In the genomic region with DNA sequence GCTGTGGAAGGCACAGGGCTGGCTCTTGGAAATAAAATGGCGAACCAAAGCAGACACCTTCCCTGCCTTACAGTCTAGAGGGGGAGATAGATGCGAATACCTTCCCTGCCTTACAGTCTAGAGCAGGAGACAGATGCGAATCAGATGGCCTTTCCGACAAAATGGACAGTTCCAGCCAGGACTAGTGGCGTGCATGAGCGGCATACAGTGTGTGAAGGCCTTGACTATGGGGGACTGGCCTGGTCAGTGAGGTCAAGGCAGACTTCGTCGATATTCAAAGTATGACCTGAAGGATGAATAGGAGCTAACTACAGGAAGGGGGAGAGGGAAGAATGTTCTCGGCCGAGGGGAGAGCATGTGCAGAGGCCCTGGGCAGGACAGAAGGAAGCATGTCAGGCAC, we compare ENCODE assay signal across 18 cellular contexts.
DNase-seq lines count a peak whose midpoint lies in the region; ATAC-seq, FAIRE-seq and TF ChIP-seq lines count a peak whose summit lies in the region.
"Had no signal": no experiment of that assay in that cellular context is flagged by ENCODE, and none has a peak within 500 bp of the region (broad histone marks: within the 10 kb centered on the region; RNA-seq: fewer than 3 reads in every experiment).

No MANE protein-coding gene starts in this region.

- no peak for TF ChIP-seq POLR2A in H1 (IDR thresholded peaks at IDR 0.05; ENCODE audit: control extremely low read depth in 1 of 2, low read depth in 2 of 2, low read length in 2 of 2)

- no peak overlapping the region for H3K56ac ChIP-seq in H1 (replicated peaks; ENCODE audit: insufficient read length, low read depth, low read length)

- H3K27me3 Mint-ChIP-seq in activated naive CD8-positive, alpha-beta T cell treated with anti-CD3 and anti-CD28 coated beads, Interleukin-2, amount 10 ng/mL, durations not matched to agents 7 days and 5 days: peaks cover 2% of the 10 kb centered on the region
- peaks cover 7% of the 10 kb centered on the region for H3K27me3 Mint-ChIP-seq in activated naive CD8-positive, alpha-beta T cell treated with anti-CD3 and anti-CD28 coated beads for 36 hours
- H3K27me3 Mint-ChIP-seq in stimulated activated naive B cell treated with anti-CD40 and anti-IgM and Interleukin-4, amounts not matched to agents 10 μg/mL and 1 μg/mL and 100 μg/mL, for 72 hours: peaks cover 6 to 11% of the 10 kb centered on the region in 2 donors

- H3K36me3 Mint-ChIP-seq in activated naive CD8-positive, alpha-beta T cell treated with anti-CD3 and anti-CD28 coated beads, Interleukin-2, amount 10 ng/mL, durations not matched to agents 7 days and 5 days: peaks cover 5% of the 10 kb centered on the region
- peaks cover 2% of the 10 kb centered on the region for H3K36me3 Mint-ChIP-seq in activated naive CD8-positive, alpha-beta T cell treated with anti-CD3 and anti-CD28 coated beads for 36 hours
- no peaks in the 10 kb centered on the region for H3K36me3 Mint-ChIP-seq in stimulated activated naive B cell treated with anti-CD40 and anti-IgM and Interleukin-4, amounts not matched to agents 10 μg/mL and 1 μg/mL and 100 μg/mL, for 72 hours

- H3K9me3 ChIP-seq in H1 (ENCODE audit: insufficient read depth in 2 of 2, low read depth in 1 of 2, low read length in 1 of 2) (no peaks in the 10 kb centered on the region), osteoblast (ENCODE audit: low read depth, low read length) (no peaks in the 10 kb centered on the region)
- H3K9me3 ChIP-seq: BE2C had no signal

- FAIRE-seq in H1 (lab: Jason Lieb, UNC): no peak
- FAIRE-seq: A204.1 had no signal

- TF ChIP-seq CTCF in H1 (IDR thresholded peaks at IDR 0.05; ENCODE audit: control extremely low read depth in 1 of 3, insufficient read depth in 1 of 3, low read depth in 1 of 3, low read length in 3 of 3): no peak
- no peak for TF ChIP-seq CTCF in osteoblast (IDR thresholded peaks at IDR 0.05; ENCODE audit: extremely low read depth, low read depth, low read length)

- H2BK120ac ChIP-seq in H1 (replicated peaks; ENCODE audit: low read depth, low read length): no peak overlapping the region

- no peak for TF ChIP-seq EP300 in H1 (IDR thresholded peaks at IDR 0.05; ENCODE audit: borderline replicate concordance in 1 of 2, low read depth in 2 of 2, low read length in 2 of 2)

- no peak overlapping the region for H3K23ac ChIP-seq in H1 (ENCODE audit: insufficient read length)

- no peaks in the 10 kb centered on the region for H3K79me1 ChIP-seq in H1 (ENCODE audit: low read depth, low read length)

- H3K4me1 Mint-ChIP-seq in activated naive CD8-positive, alpha-beta T cell treated with anti-CD3 and anti-CD28 coated beads, Interleukin-2, amount 10 ng/mL, durations not matched to agents 7 days and 5 days: peaks cover 66% of the 10 kb centered on the region
- peaks cover 68% of the 10 kb centered on the region for H3K4me1 Mint-ChIP-seq in activated naive CD8-positive, alpha-beta T cell treated with anti-CD3 and anti-CD28 coated beads for 36 hours
- H3K4me1 Mint-ChIP-seq in stimulated activated naive B cell treated with anti-CD40 and anti-IgM and Interleukin-4, amounts not matched to agents 10 μg/mL and 1 μg/mL and 100 μg/mL, for 72 hours: peaks cover 43 to 61% of the 10 kb centered on the region in 2 donors

- no peak overlapping the region for H3K9ac ChIP-seq in H1 (replicated peaks in 1 of 4; ENCODE audit: extremely low read depth in 1 of 4, low read depth in 3 of 4, low read length in 3 of 4)

- peaks cover 0 to 2% (median 0%) of the 10 kb centered on the region in 4 experiments; a peak in 1 of 7 replicates for H3K4me1 ChIP-seq in H1 (replicated peaks in 1 of 4; ENCODE audit: control insufficient read depth in 3 of 4, insufficient read depth in 4 of 4, low read length in 3 of 4)
- H3K4me1 ChIP-seq in osteoblast (ENCODE audit: insufficient read depth, low read length): peaks cover 17% of the 10 kb centered on the region

- H3K79me2 ChIP-seq in H1 (ENCODE audit: control insufficient read depth in 1 of 2, insufficient read depth in 2 of 2, low read length in 2 of 2) (no peaks in the 10 kb centered on the region), osteoblast (ENCODE audit: insufficient read depth, low read length) (no peaks in the 10 kb centered on the region)

- no peak overlapping the region for H3K4me3 ChIP-seq in H1 (ENCODE audit: extremely low read depth in 1 of 4, insufficient read depth in 2 of 4, low read depth in 3 of 4, low read length in 4 of 4)
- no peak overlapping the region for H3K4me3 ChIP-seq in osteoblast (ENCODE audit: insufficient read depth, low read length)

- H3K27me3 ChIP-seq in H1 (replicated peaks in 1 of 4; ENCODE audit: control insufficient read depth in 3 of 4, extremely low read depth in 1 of 4, insufficient read depth in 3 of 4, low read length in 3 of 4) (no peaks in the 10 kb centered on the region; a peak in 1 of 7 replicates), osteoblast (ENCODE audit: insufficient read depth, low read length) (no peaks in the 10 kb centered on the region)
- H3K27me3 ChIP-seq: BE2C had no signal

- 92% methylated on average over 10 of the region's 10 CpGs; no CpG with 5 or more reads in 1 of the 2 experiments for WGBS in H1 (ENCODE audit: extremely low coverage in 1 of 2, insufficient coverage in 1 of 2, insufficient read length in 1 of 2, insufficient replicate concordance in 2 of 2, low coverage in 1 of 2, low lambda C conversion rate in 2 of 2, missing lambda C conversion rate in 1 of 2), 2 experiments

- no peak overlapping the region for H3K4ac ChIP-seq in H1 (replicated peaks; ENCODE audit: insufficient read length, low read depth, low read length)

- no peak overlapping the region for H2BK20ac ChIP-seq in H1 (ENCODE audit: low read length)

- DNase-seq in activated naive CD8-positive, alpha-beta T cell treated with anti-CD3 and anti-CD28 coated beads, Interleukin-2, amount 10 ng/mL, durations not matched to agents 7 days and 5 days: no peak
- no peak for DNase-seq in activated naive CD8-positive, alpha-beta T cell treated with anti-CD3 and anti-CD28 coated beads for 36 hours
- DNase-seq in H1 (ENCODE audit: low read depth in 1 of 2, low spot score in 2 of 2) (no peak), osteoblast (ENCODE audit: insufficient read length, low spot score, missing footprints) (peak; percentile 10), KG1 (lab: John Stamatoyannopoulos, UW) (no peak)
- no peak for DNase-seq in stimulated activated naive B cell treated with anti-CD40 and anti-IgM and Interleukin-4, amounts not matched to agents 10 μg/mL and 1 μg/mL and 100 μg/mL, for 72 hours
- DNase-seq: BE2C, EL, GF-D8, H7, Kasumi-1, NCI-H1417, NCI-H1694 treated with DMSO at 0.1 percent for 48 hours, NCI-H446 treated with DMSO at 0.1 percent for 48 hours, NCI-H526 treated with DMSO at 0.1 percent for 48 hours, SHP77 had no signal

- H2BK15ac ChIP-seq in H1 (ENCODE audit: low read length): no peak overlapping the region

- H2BK5ac ChIP-seq in H1 (ENCODE audit: low read depth, low read length): no peak overlapping the region

- no peak overlapping the region for H3K27ac Mint-ChIP-seq in activated naive CD8-positive, alpha-beta T cell treated with anti-CD3 and anti-CD28 coated beads, Interleukin-2, amount 10 ng/mL, durations not matched to agents 7 days and 5 days
- no peak overlapping the region for H3K27ac Mint-ChIP-seq in activated naive CD8-positive, alpha-beta T cell treated with anti-CD3 and anti-CD28 coated beads for 36 hours
- no peak overlapping the region for H3K27ac Mint-ChIP-seq in stimulated activated naive B cell treated with anti-CD40 and anti-IgM and Interleukin-4, amounts not matched to agents 10 μg/mL and 1 μg/mL and 100 μg/mL, for 72 hours

- no peaks in the 10 kb centered on the region for H3K9me3 Mint-ChIP-seq in activated naive CD8-positive, alpha-beta T cell treated with anti-CD3 and anti-CD28 coated beads, Interleukin-2, amount 10 ng/mL, durations not matched to agents 7 days and 5 days
- peaks cover 2% of the 10 kb centered on the region for H3K9me3 Mint-ChIP-seq in activated naive CD8-positive, alpha-beta T cell treated with anti-CD3 and anti-CD28 coated beads for 36 hours
- H3K9me3 Mint-ChIP-seq in stimulated activated naive B cell treated with anti-CD40 and anti-IgM and Interleukin-4, amounts not matched to agents 10 μg/mL and 1 μg/mL and 100 μg/mL, for 72 hours: peaks cover 0 to 1% of the 10 kb centered on the region in 2 donors

- H4K91ac ChIP-seq in H1 (replicated peaks; ENCODE audit: insufficient read length, low read length): no peak overlapping the region

- ATAC-seq in activated naive CD8-positive, alpha-beta T cell treated with anti-CD3 and anti-CD28 coated beads, Interleukin-2, amount 10 ng/mL, durations not matched to agents 7 days and 5 days (ENCODE audit: low read depth): no peak
- ATAC-seq in stimulated activated naive B cell treated with anti-CD40 and anti-IgM and Interleukin-4, amounts not matched to agents 10 μg/mL and 1 μg/mL and 100 μg/mL, for 72 hours (replicated peaks): no peak
- no peak for ATAC-seq in GM21381 (IDR thresholded peaks at IDR 0.05; ENCODE audit: unreplicated experiment)

- H4K5ac ChIP-seq in H1 (ENCODE audit: insufficient read length, low read depth, low read length): no peak overlapping the region

- no peak overlapping the region for H4K8ac ChIP-seq in H1 (ENCODE audit: extremely low read depth, insufficient read depth, low read length)

- no peak overlapping the region for H3K4me2 ChIP-seq in H1 (ENCODE audit: insufficient read depth in 1 of 2, low read depth in 2 of 2, low read length in 2 of 2)
- no peak overlapping the region for H3K4me2 ChIP-seq in osteoblast (ENCODE audit: insufficient read depth, low read length)

- no peaks in the 10 kb centered on the region for H3K23me2 ChIP-seq in H1 (ENCODE audit: low read depth, low read length)

- H3K18ac ChIP-seq in H1 (ENCODE audit: extremely low read depth, low read length): no peak overlapping the region

- H3K4me3 Mint-ChIP-seq in activated naive CD8-positive, alpha-beta T cell treated with anti-CD3 and anti-CD28 coated beads, Interleukin-2, amount 10 ng/mL, durations not matched to agents 7 days and 5 days: peak overlapping the region; percentile 4
- no peak overlapping the region for H3K4me3 Mint-ChIP-seq in activated naive CD8-positive, alpha-beta T cell treated with anti-CD3 and anti-CD28 coated beads for 36 hours
- H3K4me3 Mint-ChIP-seq in stimulated activated naive B cell treated with anti-CD40 and anti-IgM and Interleukin-4, amounts not matched to agents 10 μg/mL and 1 μg/mL and 100 μg/mL, for 72 hours: no peak overlapping the region

- H3K36me3 ChIP-seq in H1 (ENCODE audit: control insufficient read depth in 2 of 4, insufficient read depth in 4 of 4, low read length in 3 of 4) (no peaks in the 10 kb centered on the region), osteoblast (ENCODE audit: insufficient read depth, low read length) (no peaks in the 10 kb centered on the region)
- H3K36me3 ChIP-seq: BE2C had no signal

- H2BK12ac ChIP-seq in H1 (ENCODE audit: low read depth, low read length): no peak overlapping the region

- CTCF ChIA-PET in H1 (lab: Charles Lee; ENCODE audit: partially characterized antibody): interaction anchor here (0.5 to 1.0 kb wide), 3 partner anchors 11 to 417 kb away, joined by 3 read pairs; no protein-coding TSS in a partner anchor

- H2AK5ac ChIP-seq in H1 (ENCODE audit: low read depth, low read length): no peak overlapping the region

- H2AFZ ChIP-seq in H1 (ENCODE audit: low read length) (no peak overlapping the region), osteoblast (ENCODE audit: low read length) (no peak overlapping the region)

- POLR2A ChIA-PET in activated naive CD8-positive, alpha-beta T cell treated with anti-CD3 and anti-CD28 coated beads, Interleukin-2, amount 10 ng/mL, durations not matched to agents 7 days and 5 days (lab: Charles Lee): no interaction called here
- POLR2A ChIA-PET in H1 (lab: Charles Lee; ENCODE audit: partially characterized antibody): no interaction called here

- no peak overlapping the region for H3K14ac ChIP-seq in H1 (ENCODE audit: insufficient read length)

- H4K20me1 ChIP-seq in H1 (replicated peaks in 1 of 2; ENCODE audit: control insufficient read depth in 1 of 2, insufficient read depth in 2 of 2, low read length in 2 of 2) (no peaks in the 10 kb centered on the region), osteoblast (ENCODE audit: insufficient read depth, low read length) (no peaks in the 10 kb centered on the region)

- H3K27ac ChIP-seq in H1 (ENCODE audit: low read depth, low read length) (0 out of 2 replicates have a peak overlapping the region, but pooled peaks have one; percentile 20), osteoblast (ENCODE audit: low read depth, low read length) (no peak overlapping the region)

- TF ChIP-seq RAD21 in H1 (IDR thresholded peaks at IDR 0.05 in 1 of 2, conservative IDR thresholded peaks at IDR 0.05 in 1 of 2; ENCODE audit: low read depth in 2 of 2, low read length in 2 of 2): no peak
